9 cellular contexts compared by ENCODE assay signal in the genomic region with DNA sequence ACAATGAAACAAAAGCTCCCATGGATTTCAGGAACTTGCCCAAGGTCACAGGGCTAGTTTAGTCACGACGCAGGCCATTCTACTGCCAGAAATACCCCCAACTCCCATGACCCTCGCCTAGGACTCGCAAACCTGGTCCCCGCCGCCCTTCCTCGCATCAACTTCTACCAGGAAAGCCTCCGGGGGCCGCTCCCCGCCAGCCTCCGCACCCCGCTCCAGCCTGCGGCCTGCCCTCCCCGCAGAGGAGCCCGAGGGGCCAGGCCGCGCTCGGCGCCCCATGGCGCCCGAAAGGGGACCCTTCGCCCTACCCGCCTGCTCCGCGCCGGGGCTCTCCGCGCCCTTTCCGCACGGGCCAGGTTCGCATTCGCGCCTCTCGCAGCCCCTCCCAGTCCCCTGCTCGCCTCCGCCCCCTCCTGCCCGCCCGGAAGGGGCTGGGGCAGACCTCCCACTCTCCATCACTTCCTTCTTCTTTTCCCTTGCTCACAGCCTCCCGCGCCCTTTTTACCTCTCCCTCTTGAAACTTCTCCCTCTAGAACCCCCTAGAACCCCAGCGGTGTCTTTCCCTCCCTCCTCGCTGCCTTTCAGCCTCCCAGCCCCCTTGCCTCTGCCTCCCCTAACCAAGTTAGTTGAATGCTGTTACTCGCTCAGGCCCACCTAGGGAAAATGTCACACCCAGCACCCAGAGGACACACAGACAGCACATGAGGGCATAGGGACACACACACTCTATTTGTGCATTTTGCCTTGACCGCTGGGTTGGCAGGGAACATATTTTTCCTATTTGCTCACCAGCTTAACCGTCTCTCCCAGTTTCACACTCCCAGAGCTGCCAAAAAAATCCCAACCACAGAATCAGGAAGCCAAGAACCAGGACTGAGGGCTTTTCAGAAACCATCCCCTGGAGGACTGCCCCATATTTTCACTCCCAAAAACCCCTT. TPM values are rescaled to one million over a fixed set of nuclear protein-coding genes. Genes with fewer than 3 reads are reported as not detected.
DNase-seq lines count a peak whose midpoint lies in the region; ATAC-seq and TF ChIP-seq lines count a peak whose summit lies in the region.
"Had no signal": no experiment of that assay in that cellular context is flagged by ENCODE, and none has a peak within 500 bp of the region (broad histone marks: within the 10 kb centered on the region; RNA-seq: fewer than 3 reads in every experiment).

TSS of gene SLC43A3 (minus strand) at position 368 of the 938 bp plus-strand sequence. CDS start 949 bp downstream, outside the sequence.

- H3K27me3 ChIP-seq in foreskin keratinocyte (no peaks in the 10 kb centered on the region), neutrophil (no peaks in the 10 kb centered on the region), subcutaneous abdominal adipose tissue (ENCODE audit: control insufficient read depth in 5 of 5, insufficient read depth in 4 of 5, low read length in 5 of 5) (no peaks in the 10 kb centered on the region)

- H3K27ac ChIP-seq in foreskin keratinocyte: peak within 1 kb of the TSS; percentile 96
- peak within 1 kb of the TSS; percentile 82 for H3K27ac ChIP-seq in neutrophil
- peak within 1 kb of the TSS; percentile 96 for H3K27ac ChIP-seq in subcutaneous abdominal adipose tissue (ENCODE audit: low read depth, low read length)
- H3K27ac ChIP-seq: KMS-11 had no signal

- H3K4me3 ChIP-seq in neutrophil (ENCODE audit: low read depth in 1 of 2, low read length in 1 of 2) (peak within 1 kb of the TSS; percentile 57 to 75), subcutaneous abdominal adipose tissue (ENCODE audit: low read depth in 1 of 5, low read length in 5 of 5) (peak within 1 kb of the TSS; percentile 57 to 73 (median 60))

- TF ChIP-seq CTCF in AG09319 (IDR thresholded peaks at IDR 0.05; ENCODE audit: low read depth, low read length) (no peak), foreskin keratinocyte (conservative IDR thresholded peaks at IDR 0.05) (no peak), neutrophil (IDR thresholded peaks at IDR 0.05) (no peak)

- H3K9ac ChIP-seq in subcutaneous abdominal adipose tissue (ENCODE audit: low read length in 5 of 5): peak within 1 kb of the TSS; percentile 70 to 86 (median 82)
- H3K9ac ChIP-seq: KMS-11 had no signal

- ATAC-seq in GM19023 (IDR thresholded peaks at IDR 0.05; ENCODE audit: unreplicated experiment) (peak; percentile 59), HG03280 (IDR thresholded peaks at IDR 0.05; ENCODE audit: unreplicated experiment) (peak; percentile 64), foreskin keratinocyte (peak; percentile 56)

- H3K4me1 ChIP-seq in foreskin keratinocyte (peaks cover 20% of the 10 kb centered on the region), neutrophil (ENCODE audit: control insufficient read depth in 1 of 2, insufficient read depth in 1 of 2, low read depth in 1 of 2, low read length in 1 of 2) (peaks cover 34 to 40% of the 10 kb centered on the region in 2 experiments), subcutaneous abdominal adipose tissue (ENCODE audit: control insufficient read depth in 5 of 5, insufficient read depth in 5 of 5, low read length in 5 of 5) (peaks cover 24 to 53% (median 51%) of the 10 kb centered on the region in 5 donors)

- H3K36me3 ChIP-seq in neutrophil: peaks cover 6% of the 10 kb centered on the region
- peaks cover 0 to 19% (median 8%) of the 10 kb centered on the region in 5 donors for H3K36me3 ChIP-seq in subcutaneous abdominal adipose tissue (ENCODE audit: control insufficient read depth in 5 of 5, insufficient read depth in 5 of 5, low read length in 5 of 5)

- H3K9me3 ChIP-seq in neutrophil: no peaks in the 10 kb centered on the region
- no peaks in the 10 kb centered on the region for H3K9me3 ChIP-seq in subcutaneous abdominal adipose tissue (ENCODE audit: control insufficient read depth in 5 of 5, low read length in 5 of 5)

- DNase-seq in AG09319 (ENCODE audit: extremely low read depth, low read depth) (peak; percentile 69), RPMI8226 (peak; percentile 93), foreskin keratinocyte (peak; percentile 75 to 91)
- peak; percentile 90 for DNase-seq in activated effector memory CD4-positive, alpha-beta T cell treated with anti-CD3 and anti-CD28 coated beads, Interleukin-2, amount 50 U/mL, for 16 hours

RNA-seq across cellular contexts. Expression of gene SLC43A3, which starts in this region (rescaled TPM):
- total RNA-seq in foreskin keratinocyte: 69.9 and 95.3 TPM in 2 replicates
- 41.7 and 72.0 TPM in 2 replicates for polyA plus RNA-seq in foreskin keratinocyte

Comparison
In these comparisons a context has a peak if more than half of its experiments do, and no peak if none do; other contexts are left out.
1. Peak in every context shown above with its lines: DNase-seq, ATAC-seq, H3K4me3 ChIP-seq and H3K27ac ChIP-seq.